In the genomic region with DNA sequence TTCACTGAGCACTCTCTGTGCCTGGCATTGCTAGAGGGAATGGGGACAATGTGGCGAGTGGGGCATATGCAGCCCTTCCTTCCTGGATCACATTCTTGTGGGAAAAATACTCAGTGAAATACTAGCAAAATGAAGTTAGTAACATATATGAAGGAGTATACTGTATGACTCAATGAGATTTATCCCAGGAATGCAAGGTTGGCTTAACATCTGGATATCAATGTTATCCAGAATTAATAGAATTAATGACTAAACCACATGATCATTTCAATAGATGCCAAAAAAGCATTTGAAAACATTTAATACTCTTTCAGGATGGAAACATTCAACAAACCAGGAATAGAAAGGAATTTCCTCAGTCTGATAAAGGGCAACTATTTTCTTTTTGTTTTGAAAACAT, we compare ENCODE assay signal across 37 cellular contexts. TPM values are rescaled to one million over a fixed set of nuclear protein-coding genes. Genes with fewer than 3 reads are reported as not detected.
"Had no signal": no experiment of that assay in that cellular context is flagged by ENCODE, and none has a peak within 500 bp of the region (broad histone marks: within the 10 kb centered on the region; RNA-seq: fewer than 3 reads in every experiment).

No MANE protein-coding gene starts in this region.

- H3K9ac ChIP-seq: SK-N-SH had no signal

- H3K4me2 ChIP-seq: SK-N-SH had no signal

- ATAC-seq: activated CD8-positive, alpha-beta T cell treated with anti-CD3 and anti-CD28 coated beads for 36 hours; activated T-cell treated with anti-CD3 and anti-CD28 coated beads, Interleukin-2, amount 50 U/mL, for 72 hours; activated T-helper 17 cell treated with anti-CD3 and anti-CD28 coated beads, Interleukin-2, amount 50 U/mL, for 72 hours; PC-3; T-cell had no signal

- DNase-seq: activated B cell treated with CpG ODN at 0.5 μM for 24 hours; activated CD4-positive, alpha-beta T cell treated with anti-CD3 and anti-CD28 coated beads for 48 hours; activated CD4-positive, alpha-beta T cell treated with anti-CD3 and anti-CD28 coated beads, Interleukin-2, amount 50 U/mL, for 4 hours; activated CD4-positive, CD25-positive, alpha-beta regulatory T cell treated with anti-CD3 and anti-CD28 coated beads, Interleukin-2, amount 50 U/mL, for 72 hours; activated CD8-positive, alpha-beta T cell treated with anti-CD3 and anti-CD28 coated beads for 36 hours; activated naive CD4-positive, alpha-beta T cell; activated naive CD4-positive, alpha-beta T cell treated with anti-CD3 and anti-CD28 coated beads, Interleukin-2, amount 50 U/mL, for 16 hours; activated naive CD8-positive, alpha-beta T cell treated with anti-CD3 and anti-CD28 coated beads for 36 hours; activated T-cell treated with anti-CD3 and anti-CD28 coated beads, Interleukin-2, amount 50 U/mL, for 1 hour; activated T-cell treated with anti-CD3 and anti-CD28 coated beads, Interleukin-2, amount 50 U/mL, for 72 hours; amygdala; Kasumi-1; KG1; MG63; NCI-H1048; NCI-H1105 treated with DMSO at 0.1 percent for 48 hours; NCI-H1436; NCI-H1694 treated with DMSO at 0.1 percent for 48 hours; NCI-H2029; NCI-H345; NCI-H524 treated with DMSO at 0.1 percent for 48 hours; NCI-H748 treated with DMSO at 0.1 percent for 48 hours; NK-92 treated with Interleukin-12 subunit alpha and Interleukin-12 subunit beta, amount 100 ng/mL, for 24 hours; PC-3; RPMI8226; SHP77 treated with DMSO at 0.1 percent for 48 hours; SK-N-SH; T-cell; T-helper 2 cell; T-helper 9 cell had no signal

- H3K4me3 ChIP-seq: body of pancreas, breast epithelium, MG63, Peyer's patch, SJSA1 had no signal

- H3K27ac ChIP-seq: breast epithelium, SJSA1, VCaP had no signal

- H3K36me3 ChIP-seq: breast epithelium, Peyer's patch had no signal

- H3K27me3 ChIP-seq: body of pancreas, breast epithelium, MG63, Peyer's patch, SJSA1 had no signal

- H3K9me3 ChIP-seq: body of pancreas had no signal

RNA-seq across cellular contexts. Expression of a gene that starts 27.5 kb away (rescaled TPM):
- total RNA-seq: activated B cell treated with CpG ODN at 0.5 μM for 24 hours; activated CD8-positive, alpha-beta memory T cell treated with anti-CD3 and anti-CD28 coated beads for 36 hours; activated CD8-positive, alpha-beta T cell treated with anti-CD3 and anti-CD28 coated beads for 36 hours; activated naive CD8-positive, alpha-beta T cell treated with anti-CD3 and anti-CD28 coated beads for 36 hours; activated T-helper 17 cell treated with anti-CD3 and anti-CD28 coated beads, Interleukin-2, amount 50 U/mL, for 72 hours had no signal
